ENCODE assay signal across 18 cellular contexts in genomic region chrX:94178145-94178790, GRCh38.
A peak's percentile ranks its signal among the peaks of the same experiment; 100 is the strongest.
DNase-seq lines count a peak whose midpoint lies in the region; ATAC-seq, FAIRE-seq and TF ChIP-seq lines count a peak whose summit lies in the region.
"Had no signal": no experiment of that assay in that cellular context is flagged by ENCODE, and none has a peak within 500 bp of the region (broad histone marks: within the 10 kb centered on the region; RNA-seq: fewer than 3 reads in every experiment).

No MANE protein-coding gene starts in this region.

- peaks cover 4% of the 10 kb centered on the region for H3F3A ChIP-seq in smooth muscle cell (ENCODE audit: low read depth)

- H3K27me3 Mint-ChIP-seq in endodermal cell (ENCODE audit: insufficient read depth), result no peaks in the 10 kb centered on the region
- H3K27me3 Mint-ChIP-seq: activated CD4-positive, alpha-beta memory T cell treated with anti-CD3 and anti-CD28 coated beads for 36 hours had no signal

- no peak for TF ChIP-seq CTCF in bronchial epithelial cell (IDR thresholded peaks at IDR 0.05; ENCODE audit: insufficient read depth, low read length, severe bottlenecking)
- TF ChIP-seq CTCF in smooth muscle cell (IDR thresholded peaks at IDR 0.05; ENCODE audit: borderline replicate concordance, insufficient read depth, poor library complexity, severe bottlenecking), result no peak
- no peak for TF ChIP-seq CTCF in endodermal cell (conservative IDR thresholded peaks at IDR 0.05)

- no peak overlapping the region for H3K4me3 ChIP-seq in bronchial epithelial cell (ENCODE audit: low read depth, low read length)
- peak overlapping the region; percentile 25 for H3K4me3 ChIP-seq in smooth muscle cell
- no peak overlapping the region for H3K4me3 ChIP-seq in endodermal cell (ENCODE audit: low read length)
- H3K4me3 ChIP-seq: adrenal gland, esophagus muscularis mucosa, psoas muscle, SJCRH30 had no signal

- H3K36me3 ChIP-seq in bronchial epithelial cell (ENCODE audit: control insufficient read depth, insufficient read depth, low read length) (no peaks in the 10 kb centered on the region), smooth muscle cell (ENCODE audit: low read depth) (no peaks in the 10 kb centered on the region), endodermal cell (ENCODE audit: control insufficient read depth, insufficient read depth, low read length) (no peaks in the 10 kb centered on the region)
- H3K36me3 ChIP-seq: adrenal gland, esophagus muscularis mucosa, SJCRH30 had no signal

- H2AFZ ChIP-seq in smooth muscle cell (ENCODE audit: low read depth), result peak overlapping the region; percentile 87

- peaks cover 1% of the 10 kb centered on the region for H3K9me3 Mint-ChIP-seq in endodermal cell
- H3K9me3 Mint-ChIP-seq: activated CD4-positive, alpha-beta memory T cell treated with anti-CD3 and anti-CD28 coated beads for 36 hours had no signal

- H3K4me1 Mint-ChIP-seq in endodermal cell, result no peaks in the 10 kb centered on the region

- no peaks in the 10 kb centered on the region for H3K36me3 Mint-ChIP-seq in endodermal cell (ENCODE audit: low read depth)
- H3K36me3 Mint-ChIP-seq: activated CD4-positive, alpha-beta memory T cell treated with anti-CD3 and anti-CD28 coated beads for 36 hours had no signal

- H3K27ac ChIP-seq in smooth muscle cell (ENCODE audit: low read depth), result peak overlapping the region; percentile 96
- H3K27ac ChIP-seq in endodermal cell (ENCODE audit: low read depth, low read length), result no peak overlapping the region
- H3K27ac ChIP-seq: adrenal gland, esophagus muscularis mucosa, psoas muscle, SJCRH30 had no signal

- 23% methylated on average over 9 of the region's 9 CpGs for WGBS in smooth muscle cell (ENCODE audit: low lambda C conversion rate)
- 92 to 100% methylated on average over 1 to 9 of the region's 9 CpGs for WGBS in endodermal cell (ENCODE audit: insufficient coverage in 1 of 2, insufficient read length in 1 of 2), 2 experiments

- peak overlapping the region; percentile 82 for H3K4me2 ChIP-seq in smooth muscle cell

- FAIRE-seq in bronchial epithelial cell (lab: Jason Lieb, UNC), result no peak

- peaks cover 7% of the 10 kb centered on the region for H3K4me1 ChIP-seq in smooth muscle cell (ENCODE audit: low read depth)
- H3K4me1 ChIP-seq in endodermal cell (ENCODE audit: control insufficient read depth, insufficient read depth, low read length), result no peaks in the 10 kb centered on the region
- H3K4me1 ChIP-seq: adrenal gland, esophagus muscularis mucosa, psoas muscle, SJCRH30 had no signal

- no peaks in the 10 kb centered on the region for H3K79me2 ChIP-seq in smooth muscle cell (ENCODE audit: low read depth)

- no peaks in the 10 kb centered on the region for H4K20me1 ChIP-seq in smooth muscle cell (ENCODE audit: low read depth)

- H3K27me3 ChIP-seq in bronchial epithelial cell (ENCODE audit: control insufficient read depth, insufficient read depth, low read length), result no peaks in the 10 kb centered on the region
- no peaks in the 10 kb centered on the region for H3K27me3 ChIP-seq in smooth muscle cell (ENCODE audit: low read depth)
- H3K27me3 ChIP-seq in endodermal cell (ENCODE audit: control insufficient read depth, insufficient read depth, low read length, poor library complexity, severe bottlenecking), result no peaks in the 10 kb centered on the region
- H3K27me3 ChIP-seq: adrenal gland, SJCRH30 had no signal

- no peak overlapping the region for H3K27ac Mint-ChIP-seq in endodermal cell
- H3K27ac Mint-ChIP-seq: activated CD4-positive, alpha-beta memory T cell treated with anti-CD3 and anti-CD28 coated beads for 36 hours had no signal

- H3K4me3 Mint-ChIP-seq in endodermal cell, result no peak overlapping the region
- H3K4me3 Mint-ChIP-seq: activated CD4-positive, alpha-beta memory T cell treated with anti-CD3 and anti-CD28 coated beads for 36 hours had no signal

- H3K9ac ChIP-seq in smooth muscle cell (ENCODE audit: low read depth) (peak overlapping the region; percentile 55), endodermal cell (ENCODE audit: extremely low read depth, low read length, poor library complexity, severe bottlenecking) (no peak overlapping the region)

- ATAC-seq in HG03354 (IDR thresholded peaks at IDR 0.05; ENCODE audit: poor library complexity, severe bottlenecking, unreplicated experiment) (peak; percentile 43), left lobe of liver (no peak)
- ATAC-seq: psoas muscle had no signal

- H3K9me3 ChIP-seq in smooth muscle cell (replicated peaks; ENCODE audit: low read depth) (no peaks in the 10 kb centered on the region), endodermal cell (ENCODE audit: control insufficient read depth, low read length) (peaks cover 5% of the 10 kb centered on the region)
- H3K9me3 ChIP-seq: adrenal gland, esophagus muscularis mucosa, psoas muscle, SJCRH30 had no signal

- DNase-seq in bronchial epithelial cell (ENCODE audit: low read depth) (peak; percentile 60), smooth muscle cell (lab: John Stamatoyannopoulos, UW; ENCODE audit: unreplicated experiment) (peak; percentile 2), left lobe of liver (ENCODE audit: low spot score) (no peak), NK-92 (lab: John Stamatoyannopoulos, UW; ENCODE audit: unreplicated experiment) (no peak), endodermal cell (no peak)
- DNase-seq: activated CD4-positive, alpha-beta memory T cell treated with anti-CD3 and anti-CD28 coated beads for 36 hours; adrenal gland; cortex of kidney; EL; HCEC 1CT; NCI-H2029; NCI-H748 treated with DMSO at 0.1 percent for 48 hours; psoas muscle; stimulated activated CD4-positive, alpha-beta T cell treated with anti-CD3 and anti-CD28 coated beads, Interleukin-15, amount 100 ng/mL, for 24 hours had no signal

TF ChIP-seq in PFSK-1, 5 proteins besides CTCF, POLR2A, EP300 and RAD21:
- no peak for TF ChIP-seq FOXP2 (optimal IDR thresholded peaks at IDR 0.05; ENCODE audit: borderline replicate concordance, extremely low read depth, extremely low read length, insufficient read depth)
- peak; percentile 66 to 91 for TF ChIP-seq REST (IDR thresholded peaks at IDR 0.05; ENCODE audit: insufficient read depth in 1 of 2, low read depth in 2 of 2, low read length in 2 of 2)

Comparison
In these comparisons a context has a peak if more than half of its experiments do, and no peak if none do; other contexts are left out.
1. DNase-seq: peak in bronchial epithelial cell (single experiment) and smooth muscle cell (single experiment); none in left lobe of liver (single experiment), NK-92 (single experiment) and endodermal cell (single experiment).